In genomic region chr17:2991396-2992180, GRCh38 we compare ENCODE assay signal across 7 cellular contexts.
A peak's percentile ranks its signal among the peaks of the same experiment; 100 is the strongest.
DNase-seq lines count a peak whose midpoint lies in the region; ATAC-seq and TF ChIP-seq lines count a peak whose summit lies in the region.
"Not testable (repeated sequence)": the region's sequence is repeated elsewhere in the genome, so short reads cannot be mapped to it uniquely, and the experiment has no call there.

No MANE protein-coding gene starts in this region.

- H3K27me3 Mint-ChIP-seq in endodermal cell (ENCODE audit: insufficient read depth); natural killer cell (ENCODE audit: low read depth in 2 of 2): not testable (repeated sequence)

- not testable (repeated sequence) for BruUV-seq in IMR-90 (replicated peaks; lab: Mats Ljungman, UMichigan)

- not testable (repeated sequence) for H3K36me3 ChIP-seq in IMR-90 (ENCODE audit: control insufficient read depth, insufficient read depth, low read length); endodermal cell (ENCODE audit: control insufficient read depth, insufficient read depth, low read length); upper lobe of right lung
- H3K36me3 ChIP-seq in sigmoid colon, result peaks cover 0 to 24% (median 10%) of the 10 kb centered on the region in 4 donors

- POLR2A ChIA-PET in IMR-90 (lab: Charles Lee; ENCODE audit: unreplicated experiment), result not testable (repeated sequence)

- H4K91ac ChIP-seq in IMR-90 (ENCODE audit: insufficient read depth, low read depth, low read length), result not testable (repeated sequence)

- not testable (repeated sequence) for TF ChIP-seq CTCF in IMR-90 (conservative IDR thresholded peaks at IDR 0.05; ENCODE audit: low read depth, low read length); endodermal cell (conservative IDR thresholded peaks at IDR 0.05); natural killer cell (IDR thresholded peaks at IDR 0.05); sigmoid colon (IDR thresholded peaks at IDR 0.05); upper lobe of right lung (IDR thresholded peaks at IDR 0.05)

- WGBS in IMR-90 (ENCODE audit: extremely low coverage in 2 of 2, insufficient read length in 1 of 2), 2 experiments, result 89% methylated on average over 5 of the region's 21 CpGs; no CpG with 5 or more reads in 1 of the 2 experiments
- 93 to 95% methylated on average over 12 to 20 of the region's 21 CpGs for WGBS in endodermal cell (ENCODE audit: insufficient coverage in 1 of 2, insufficient read length in 1 of 2), 2 experiments
- WGBS in sigmoid colon, 2 donors, result 93 to 94% methylated on average over 21 of the region's 21 CpGs

- DNase-seq in IMR-90, result not testable (repeated sequence)
- DNase-seq in activated effector memory CD4-positive, alpha-beta T cell treated with anti-CD3 and anti-CD28 coated beads, Interleukin-2, amount 50 U/mL, for 16 hours, result peak; percentile 33
- DNase-seq in endodermal cell, result peak; percentile 20
- DNase-seq in left lobe of liver (ENCODE audit: low spot score), result peak; percentile 33
- peak; percentile 6 for DNase-seq in natural killer cell
- DNase-seq in sigmoid colon, result peak; percentile 34
- peak; percentile 21 for DNase-seq in upper lobe of right lung

- TF ChIP-seq EP300 in sigmoid colon (IDR thresholded peaks at IDR 0.05), result not testable (repeated sequence)

- not testable (repeated sequence) for H3K14ac ChIP-seq in IMR-90 (replicated peaks; ENCODE audit: low read depth, low read length)

- not testable (repeated sequence) for H2AK9ac ChIP-seq in IMR-90 (replicated peaks; ENCODE audit: low read depth, low read length, poor library complexity)

- TF ChIP-seq RAD21 in IMR-90 (IDR thresholded peaks at IDR 0.05; ENCODE audit: low read length), result not testable (repeated sequence)

- not testable (repeated sequence) for H3K79me1 ChIP-seq in IMR-90 (ENCODE audit: low read depth in 1 of 2, low read length in 2 of 2)

- H2AFZ ChIP-seq in IMR-90 (replicated peaks; ENCODE audit: low read length, poor library complexity), result not testable (repeated sequence)

- H3K9me3 Mint-ChIP-seq in endodermal cell, natural killer cell: not testable (repeated sequence)

- not testable (repeated sequence) for H4K5ac ChIP-seq in IMR-90 (ENCODE audit: low read depth, low read length)

- H3K4ac ChIP-seq in IMR-90 (ENCODE audit: low read depth, low read length), result not testable (repeated sequence)

- H3K56ac ChIP-seq in IMR-90 (ENCODE audit: extremely low read depth, insufficient read depth, low read length), result not testable (repeated sequence)

- not testable (repeated sequence) for H4K20me1 ChIP-seq in IMR-90 (ENCODE audit: insufficient read depth, low read length)

- H3K9me1 ChIP-seq in IMR-90 (ENCODE audit: insufficient read depth, low read length), result not testable (repeated sequence)

- not testable (repeated sequence) for H3K23ac ChIP-seq in IMR-90 (ENCODE audit: low read depth, low read length)

- H2BK20ac ChIP-seq in IMR-90 (ENCODE audit: low read depth, low read length), result 0 out of 2 replicates have a peak overlapping the region, but pooled peaks have one; percentile 24

- H2BK5ac ChIP-seq in IMR-90 (ENCODE audit: low read depth, low read length, poor library complexity, severe bottlenecking), result not testable (repeated sequence)

- H2BK120ac ChIP-seq in IMR-90 (ENCODE audit: low read depth, low read length), result not testable (repeated sequence)

- H3K18ac ChIP-seq in IMR-90 (ENCODE audit: low read depth, low read length), result not testable (repeated sequence)

- not testable (repeated sequence) for H3K4me1 ChIP-seq in IMR-90 (ENCODE audit: control insufficient read depth, insufficient read depth, low read length); endodermal cell (ENCODE audit: control insufficient read depth, insufficient read depth, low read length); upper lobe of right lung
- peaks cover 0 to 12% (median 7%) of the 10 kb centered on the region in 4 donors for H3K4me1 ChIP-seq in sigmoid colon

- not testable (repeated sequence) for H2BK15ac ChIP-seq in IMR-90 (ENCODE audit: low read depth, low read length)

- CTCF ChIA-PET in IMR-90 (lab: Yijun Ruan, JAX), result not testable (repeated sequence)

- H3K4me1 Mint-ChIP-seq in endodermal cell, result not testable (repeated sequence)
- peaks cover 14 to 16% of the 10 kb centered on the region in 2 donors for H3K4me1 Mint-ChIP-seq in natural killer cell

- in situ Hi-C loops in IMR-90 (cut with MboI; ENCODE audit: low sequenced_read_pairs), result not testable (repeated sequence)

- H4K8ac ChIP-seq in IMR-90 (ENCODE audit: low read depth in 2 of 2, low read length in 2 of 2), result not testable (repeated sequence)

- not testable (repeated sequence) for H3K4me2 ChIP-seq in IMR-90 (ENCODE audit: low read depth, low read length)

- ATAC-seq in IMR-90 (ENCODE audit: low read depth); left lobe of liver; natural killer cell; upper lobe of right lung: not testable (repeated sequence)

- intact Hi-C loops in IMR-90 (cut with micrococcal nuclease); natural killer cell (cut with micrococcal nuclease); sigmoid colon (cut with DNase I); upper lobe of right lung (cut with DNase I): not testable (repeated sequence)

- H3K9me3 ChIP-seq in IMR-90 (ENCODE audit: control insufficient read depth, insufficient read depth, low read length); endodermal cell (ENCODE audit: control insufficient read depth, low read length); sigmoid colon; upper lobe of right lung: not testable (repeated sequence)

- H3K27ac Mint-ChIP-seq in endodermal cell, natural killer cell: not testable (repeated sequence)

- not testable (repeated sequence) for TF ChIP-seq POLR2A in IMR-90 (IDR thresholded peaks at IDR 0.05; ENCODE audit: low read depth, low read length); sigmoid colon (IDR thresholded peaks at IDR 0.05)

- H3K4me3 Mint-ChIP-seq in endodermal cell, natural killer cell: not testable (repeated sequence)

- H3K36me3 Mint-ChIP-seq in endodermal cell (ENCODE audit: low read depth), result peaks cover 37% of the 10 kb centered on the region
- H3K36me3 Mint-ChIP-seq in natural killer cell, result not testable (repeated sequence)

- H3K4me3 ChIP-seq in IMR-90 (ENCODE audit: insufficient read depth, low read depth, low read length); endodermal cell (ENCODE audit: low read length); sigmoid colon; upper lobe of right lung: not testable (repeated sequence)

- not testable (repeated sequence) for H2AK5ac ChIP-seq in IMR-90 (ENCODE audit: low read depth, low read length)

- H3K9ac ChIP-seq in IMR-90 (ENCODE audit: low read depth, low read length); endodermal cell (ENCODE audit: extremely low read depth, low read length, poor library complexity, severe bottlenecking): not testable (repeated sequence)

- H3K27ac ChIP-seq in IMR-90 (ENCODE audit: insufficient read depth, low read length); endodermal cell (ENCODE audit: low read depth, low read length); sigmoid colon; upper lobe of right lung: not testable (repeated sequence)

- H3K27me3 ChIP-seq in IMR-90 (ENCODE audit: control insufficient read depth, insufficient read depth, low read length); endodermal cell (ENCODE audit: control insufficient read depth, insufficient read depth, low read length, poor library complexity, severe bottlenecking); sigmoid colon; upper lobe of right lung: not testable (repeated sequence)

- dilution Hi-C loops in IMR-90 (cut with HindIII; ENCODE audit: low sequenced_read_pairs, unreplicated experiment), result not testable (repeated sequence)
